Comparison of ENCODE assay signal across 22 cellular contexts in the genomic region with DNA sequence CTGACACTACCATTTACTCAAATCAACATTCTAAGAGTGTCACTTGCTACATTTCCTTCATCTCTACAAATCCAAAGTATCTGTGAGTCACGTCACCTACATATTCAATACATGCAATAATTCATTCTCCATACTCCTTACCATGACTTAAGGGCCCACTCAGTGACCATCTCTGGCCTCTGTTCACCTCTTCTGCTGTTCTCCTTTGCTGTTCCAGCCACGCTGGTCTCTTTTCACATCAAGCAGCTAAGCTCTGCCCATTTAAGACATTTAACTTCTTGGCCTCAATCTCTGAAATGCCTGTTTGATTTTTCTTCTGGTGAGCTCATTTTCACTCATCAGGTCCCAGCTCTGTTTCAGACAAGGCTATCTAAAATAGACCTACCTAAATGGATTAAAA. TPM values are rescaled to one million over a fixed set of nuclear protein-coding genes. Genes with fewer than 3 reads are reported as not detected.
DNase-seq lines count a peak whose midpoint lies in the region; ATAC-seq, FAIRE-seq and TF ChIP-seq lines count a peak whose summit lies in the region.
"Had no signal": no experiment of that assay in that cellular context is flagged by ENCODE, and none has a peak within 500 bp of the region (broad histone marks: within the 10 kb centered on the region; RNA-seq: fewer than 3 reads in every experiment).

No MANE protein-coding gene starts in this region.

- H2BK5ac ChIP-seq in H1 (ENCODE audit: low read depth, low read length): no peak overlapping the region

- TF ChIP-seq CTCF in A673 (conservative IDR thresholded peaks at IDR 0.05; ENCODE audit: low read depth, low read length): no peak
- no peak for TF ChIP-seq CTCF in CD4-positive, alpha-beta T cell (IDR thresholded peaks at IDR 0.05)
- no peak for TF ChIP-seq CTCF in H1 (IDR thresholded peaks at IDR 0.05; ENCODE audit: control extremely low read depth in 1 of 3, insufficient read depth in 1 of 3, low read depth in 1 of 3, low read length in 3 of 3)
- TF ChIP-seq CTCF in gastrocnemius medialis (IDR thresholded peaks at IDR 0.05 in 4 of 5, conservative IDR thresholded peaks at IDR 0.05 in 1 of 5): no peak
- TF ChIP-seq CTCF in mammary epithelial cell (conservative IDR thresholded peaks at IDR 0.05 in 1 of 2, IDR thresholded peaks at IDR 0.05 in 1 of 2; ENCODE audit: extremely low read depth in 1 of 2, insufficient read depth in 1 of 2, low read depth in 1 of 2, low read length in 2 of 2): no peak

- H2BK12ac ChIP-seq in H1 (ENCODE audit: low read depth, low read length): peak overlapping the region; percentile 50; the same call in 1 of the 2 replicates

- H3K4me1 ChIP-seq in A673 (ENCODE audit: insufficient read depth, low read length, poor library complexity, severe bottlenecking) (peaks cover 72% of the 10 kb centered on the region), H1 (replicated peaks in 1 of 4; ENCODE audit: control insufficient read depth in 3 of 4, insufficient read depth in 4 of 4, low read length in 3 of 4) (no peaks in the 10 kb centered on the region), gastrocnemius medialis (peaks cover 24 to 36% of the 10 kb centered on the region in 2 donors), mammary epithelial cell (ENCODE audit: insufficient read depth, low read length) (no peaks in the 10 kb centered on the region)
- H3K4me1 ChIP-seq in effector memory CD4-positive, alpha-beta T cell (ENCODE audit: control insufficient read depth, insufficient read depth, low read length, poor library complexity, severe bottlenecking): peaks cover 2% of the 10 kb centered on the region

- no peak for ATAC-seq in CD4-positive, alpha-beta T cell (ENCODE audit: poor library complexity)
- no peak for ATAC-seq in T-helper 17 cell
- ATAC-seq in gastrocnemius medialis: no peak
- ATAC-seq: A549 had no signal

- no peak overlapping the region for H3K18ac ChIP-seq in H1 (ENCODE audit: extremely low read depth, low read length)

- no peak overlapping the region for H3K4me3 Mint-ChIP-seq in CD4-positive, alpha-beta T cell
- H3K4me3 Mint-ChIP-seq in T-helper 17 cell: no peak overlapping the region
- H3K4me3 Mint-ChIP-seq: CD4-positive, alpha-beta memory T cell had no signal

- CTCF ChIA-PET in A673 (lab: Charles Lee) (no interaction called here), H1 (lab: Charles Lee; ENCODE audit: partially characterized antibody) (interaction anchor here (1.2 kb wide), 1 partner anchor 12 kb away, joined by 3 read pairs; no protein-coding TSS in a partner anchor), mammary epithelial cell (lab: Charles Lee; ENCODE audit: low non-redundant PET) (no interaction called here)
- CTCF ChIA-PET in CD4-positive, alpha-beta T cell (lab: Charles Lee): interaction anchor here (0.9 kb wide), 1 partner anchor 10 kb away, joined by 3 read pairs; a partner anchor contains a TSS

- H3K36me3 ChIP-seq in A673 (ENCODE audit: insufficient read depth, low read length, poor library complexity, severe bottlenecking) (peaks cover 3% of the 10 kb centered on the region), H1 (ENCODE audit: control insufficient read depth in 2 of 4, insufficient read depth in 4 of 4, low read length in 3 of 4) (peaks cover 0 to 5% (median 2%) of the 10 kb centered on the region in 4 experiments; a peak in 3 of 8 replicates), gastrocnemius medialis (peaks cover 0 to 16% of the 10 kb centered on the region in 2 donors), mammary epithelial cell (ENCODE audit: insufficient read depth, low read length) (peaks cover 5% of the 10 kb centered on the region)
- no peaks in the 10 kb centered on the region for H3K36me3 ChIP-seq in effector memory CD4-positive, alpha-beta T cell (ENCODE audit: control insufficient read depth, insufficient read depth, low read length)

- H3K14ac ChIP-seq in H1 (ENCODE audit: insufficient read length): no peak overlapping the region

- no peak for TF ChIP-seq EP300 in H1 (IDR thresholded peaks at IDR 0.05; ENCODE audit: borderline replicate concordance in 1 of 2, low read depth in 2 of 2, low read length in 2 of 2)

- H3K79me1 ChIP-seq in H1 (ENCODE audit: low read depth, low read length): no peaks in the 10 kb centered on the region

- H3K9ac ChIP-seq in H1 (replicated peaks in 1 of 4; ENCODE audit: extremely low read depth in 1 of 4, low read depth in 3 of 4, low read length in 3 of 4) (no peak overlapping the region), mammary epithelial cell (ENCODE audit: insufficient read depth, low read length) (no peak overlapping the region)

- dilution Hi-C loops in mammary epithelial cell (cut with HindIII; ENCODE audit: low sequenced_read_pairs): no loop called here

- no peak for TF ChIP-seq RAD21 in H1 (IDR thresholded peaks at IDR 0.05 in 1 of 2, conservative IDR thresholded peaks at IDR 0.05 in 1 of 2; ENCODE audit: low read depth in 2 of 2, low read length in 2 of 2)

- FAIRE-seq in H1 (lab: Jason Lieb, UNC): no peak
- FAIRE-seq: A549, GM18507, H54 had no signal

- intact Hi-C loops in A673 (cut with micrococcal nuclease; ENCODE audit: unreplicated experiment): no loop called here
- intact Hi-C loops in CD4-positive, alpha-beta T cell (cut with DNase I, micrococcal nuclease): no loop called here
- intact Hi-C loops in gastrocnemius medialis (cut with DNase I; ENCODE audit: low total_unique reads): no loop called here
- intact Hi-C loops in mammary epithelial cell (cut with micrococcal nuclease): no loop called here

- H2BK120ac ChIP-seq in H1 (replicated peaks; ENCODE audit: low read depth, low read length): no peak overlapping the region

- POLR2A ChIA-PET in A673 (lab: Charles Lee; ENCODE audit: low non-redundant PET): no interaction called here
- POLR2A ChIA-PET in CD4-positive, alpha-beta T cell (lab: Charles Lee): interaction anchor here (2.7 to 13.5 kb wide), 2 partner anchors 9 to 25 kb away, joined by 33 to 3030 read pairs; a partner anchor contains a TSS
- POLR2A ChIA-PET in H1 (lab: Charles Lee; ENCODE audit: partially characterized antibody): interaction anchor here (0.7 to 17.3 kb wide), 6 partner anchors 8 to 72 kb away, joined by 3 to 1244 read pairs (median 6); a partner anchor contains a TSS

- no peaks in the 10 kb centered on the region for H3K9me3 Mint-ChIP-seq in CD4-positive, alpha-beta T cell
- H3K9me3 Mint-ChIP-seq: CD4-positive, alpha-beta memory T cell; IgD-negative memory B cell had no signal

- H3K27me3 Mint-ChIP-seq in CD4-positive, alpha-beta T cell: no peaks in the 10 kb centered on the region
- no peaks in the 10 kb centered on the region for H3K27me3 Mint-ChIP-seq in T-helper 17 cell
- H3K27me3 Mint-ChIP-seq: CD4-positive, alpha-beta memory T cell; IgD-negative memory B cell had no signal

- no peak overlapping the region for H3K23ac ChIP-seq in H1 (ENCODE audit: insufficient read length)

- H2AFZ ChIP-seq in H1 (ENCODE audit: low read length) (no peak overlapping the region), mammary epithelial cell (ENCODE audit: low read depth, low read length) (no peak overlapping the region)

- H3K9me3 ChIP-seq in A673 (ENCODE audit: low read depth, low read length, poor library complexity, severe bottlenecking) (no peaks in the 10 kb centered on the region), T-helper 17 cell (ENCODE audit: control insufficient read depth, low read length, poor library complexity, severe bottlenecking) (no peaks in the 10 kb centered on the region), H1 (ENCODE audit: insufficient read depth in 2 of 2, low read depth in 1 of 2, low read length in 1 of 2) (no peaks in the 10 kb centered on the region), gastrocnemius medialis (no peaks in the 10 kb centered on the region), mammary epithelial cell (replicated peaks; ENCODE audit: insufficient read depth, low read length) (no peaks in the 10 kb centered on the region)
- H3K9me3 ChIP-seq in CD4-positive, alpha-beta T cell (ENCODE audit: control insufficient read depth, low read length): no peaks in the 10 kb centered on the region
- H3K9me3 ChIP-seq in effector memory CD4-positive, alpha-beta T cell (ENCODE audit: control insufficient read depth, low read length): no peaks in the 10 kb centered on the region
- H3K9me3 ChIP-seq: A549, Peyer's patch had no signal

- H3K23me2 ChIP-seq in H1 (ENCODE audit: low read depth, low read length): no peaks in the 10 kb centered on the region

- no peaks in the 10 kb centered on the region for H3K79me2 ChIP-seq in H1 (ENCODE audit: control insufficient read depth in 1 of 2, insufficient read depth in 2 of 2, low read length in 2 of 2)
- H3K79me2 ChIP-seq in mammary epithelial cell (ENCODE audit: insufficient read depth, low read length): peaks cover 12% of the 10 kb centered on the region

- H3K56ac ChIP-seq in H1 (replicated peaks; ENCODE audit: insufficient read length, low read depth, low read length): no peak overlapping the region

- H3K4me1 Mint-ChIP-seq in CD4-positive, alpha-beta T cell (ENCODE audit: low read depth): peaks cover 57% of the 10 kb centered on the region
- H3K4me1 Mint-ChIP-seq in T-helper 17 cell: peaks cover 30% of the 10 kb centered on the region

- H3K27me3 ChIP-seq in A673 (replicated peaks; ENCODE audit: insufficient read depth, low read depth, low read length, poor library complexity) (no peaks in the 10 kb centered on the region), H1 (replicated peaks in 1 of 4; ENCODE audit: control insufficient read depth in 3 of 4, extremely low read depth in 1 of 4, insufficient read depth in 3 of 4, low read length in 3 of 4) (no peaks in the 10 kb centered on the region), gastrocnemius medialis (no peaks in the 10 kb centered on the region), mammary epithelial cell (ENCODE audit: insufficient read depth, low read length) (no peaks in the 10 kb centered on the region)
- no peaks in the 10 kb centered on the region for H3K27me3 ChIP-seq in CD4-positive, alpha-beta T cell (ENCODE audit: control insufficient read depth, insufficient read depth, low read length)
- no peaks in the 10 kb centered on the region for H3K27me3 ChIP-seq in effector memory CD4-positive, alpha-beta T cell (replicated peaks; ENCODE audit: control insufficient read depth, insufficient read depth, low read length, poor library complexity, severe bottlenecking)
- H3K27me3 ChIP-seq: Peyer's patch had no signal

- no peak overlapping the region for H4K5ac ChIP-seq in H1 (ENCODE audit: insufficient read length, low read depth, low read length)

- WGBS in H1 (ENCODE audit: extremely low coverage in 1 of 2, insufficient coverage in 1 of 2, insufficient read length in 1 of 2, insufficient replicate concordance in 2 of 2, low coverage in 1 of 2, low lambda C conversion rate in 2 of 2, missing lambda C conversion rate in 1 of 2), 2 experiments: 79% methylated on average over 2 of the region's 2 CpGs; no CpG with 5 or more reads in 1 of the 2 experiments
- WGBS in mammary epithelial cell (ENCODE audit: low coverage, missing lambda C conversion rate): 75% methylated on average over 2 of the region's 2 CpGs

- no peak overlapping the region for H4K91ac ChIP-seq in H1 (replicated peaks; ENCODE audit: insufficient read length, low read length)

- in situ Hi-C loops in gastrocnemius medialis (cut with MboI; ENCODE audit: low sequenced_read_pairs in 4 of 4) (no loop called here), mammary epithelial cell (cut with MboI; ENCODE audit: low sequenced_read_pairs in 2 of 2) (no loop called here)

- H3K27ac ChIP-seq in A673 (ENCODE audit: low read depth, low read length, poor library complexity, severe bottlenecking) (peak overlapping the region; percentile 91), H1 (ENCODE audit: low read depth, low read length) (no peak overlapping the region), gastrocnemius medialis (no peak overlapping the region), mammary epithelial cell (ENCODE audit: insufficient read depth, low read depth, low read length) (no peak overlapping the region)
- no peak overlapping the region for H3K27ac ChIP-seq in CD4-positive, alpha-beta T cell (ENCODE audit: low read depth, low read length)
- no peak overlapping the region for H3K27ac ChIP-seq in effector memory CD4-positive, alpha-beta T cell (ENCODE audit: insufficient read depth, low read length, poor library complexity, severe bottlenecking)
- H3K27ac ChIP-seq: A549, Peyer's patch had no signal

- peaks cover 53% of the 10 kb centered on the region for H3K36me3 Mint-ChIP-seq in CD4-positive, alpha-beta T cell (ENCODE audit: low read depth)
- H3K36me3 Mint-ChIP-seq in T-helper 17 cell (ENCODE audit: low read depth): peaks cover 7% of the 10 kb centered on the region

- no peak overlapping the region for H3K4me3 ChIP-seq in A673 (ENCODE audit: low read depth, low read length, poor library complexity, severe bottlenecking)
- H3K4me3 ChIP-seq in H1 (ENCODE audit: extremely low read depth in 1 of 4, insufficient read depth in 2 of 4, low read depth in 3 of 4, low read length in 4 of 4): no peak overlapping the region
- H3K4me3 ChIP-seq in gastrocnemius medialis: no peak overlapping the region
- no peak overlapping the region for H3K4me3 ChIP-seq in mammary epithelial cell (replicated peaks in 1 of 3; ENCODE audit: insufficient read depth in 1 of 3, low read depth in 2 of 3, low read length in 3 of 3)
- no peak overlapping the region for H3K4me3 ChIP-seq in effector memory CD4-positive, alpha-beta T cell (ENCODE audit: insufficient read depth, low read depth, low read length, poor library complexity, severe bottlenecking)
- H3K4me3 ChIP-seq: A549, Peyer's patch had no signal

- H3K4me2 ChIP-seq in H1 (ENCODE audit: insufficient read depth in 1 of 2, low read depth in 2 of 2, low read length in 2 of 2) (no peak overlapping the region), mammary epithelial cell (ENCODE audit: insufficient read depth, low read depth, low read length) (no peak overlapping the region)
- H3K4me2 ChIP-seq: A549 had no signal

- H3K27ac Mint-ChIP-seq in CD4-positive, alpha-beta T cell: peak overlapping the region; percentile 0
- H3K27ac Mint-ChIP-seq in T-helper 17 cell: peak overlapping the region; percentile 79

- no peak overlapping the region for H4K8ac ChIP-seq in H1 (ENCODE audit: extremely low read depth, insufficient read depth, low read length)

- H2BK15ac ChIP-seq in H1 (ENCODE audit: low read length): no peak overlapping the region

- H2AK5ac ChIP-seq in H1 (ENCODE audit: low read depth, low read length): no peak overlapping the region

- DNase-seq in A673 (ENCODE audit: low spot score) (no peak), T-helper 17 cell (no peak), H1 (ENCODE audit: low read depth in 1 of 2, low spot score in 2 of 2) (no peak), gastrocnemius medialis (no peak), mammary epithelial cell (no peak), SKM-1 (lab: John Stamatoyannopoulos, UW; ENCODE audit: unreplicated experiment) (no peak)
- DNase-seq in CD4-positive, alpha-beta T cell: no peak
- DNase-seq in effector memory CD4-positive, alpha-beta T cell: no peak
- DNase-seq: CD4-positive, alpha-beta memory T cell; DMS153; Karpas-422; MV-4-11; NCI-H1105 treated with DMSO at 0.1 percent for 48 hours; NCI-H2029 treated with DMSO at 0.1 percent for 48 hours; NCI-H226; NCI-H524 treated with DMSO at 0.1 percent for 48 hours; NCI-H82; Peyer's patch had no signal

- no peak for TF ChIP-seq POLR2A in H1 (IDR thresholded peaks at IDR 0.05; ENCODE audit: control extremely low read depth in 1 of 2, low read depth in 2 of 2, low read length in 2 of 2)
- TF ChIP-seq POLR2A in gastrocnemius medialis (IDR thresholded peaks at IDR 0.05): no peak

- no peak overlapping the region for H3K4ac ChIP-seq in H1 (replicated peaks; ENCODE audit: insufficient read length, low read depth, low read length)

- H2BK20ac ChIP-seq in H1 (ENCODE audit: low read length): no peak overlapping the region

- H4K20me1 ChIP-seq in H1 (replicated peaks in 1 of 2; ENCODE audit: control insufficient read depth in 1 of 2, insufficient read depth in 2 of 2, low read length in 2 of 2) (no peaks in the 10 kb centered on the region), mammary epithelial cell (ENCODE audit: insufficient read depth, low read length) (no peaks in the 10 kb centered on the region)

- BruUV-seq in A673 (replicated peaks; lab: Mats Ljungman, UMichigan): no TSS peak
- BruUV-seq in mammary epithelial cell (replicated peaks; lab: Mats Ljungman, UMichigan): no TSS peak

RNA-seq across cellular contexts. Expression of a gene that starts 46.5 kb away (rescaled TPM):
- total RNA-seq in A673 (2021) (7.8 and 11.5 TPM in 2 replicates), T-helper 17 cell (1 to 10 TPM; 1.2 to 2.4 TPM), gastrocnemius medialis (1 to 10 TPM in 3 of 4 donors, under 1 TPM in 1; 0.10 to 2.0 (median 1.6) TPM), mammary epithelial cell (1 to 10 TPM; 9.0 to 9.5 TPM)
- under 1 TPM; 0.08 to 0.28 TPM for total RNA-seq in CD4-positive, alpha-beta T cell
- total RNA-seq in H1 (2021; fragmentation: NEBNext Ultra II Directional; extraction: Animal tissue kit (Norgen Biotek cat#: 25700)): 1.6 and 2.0 TPM in 2 replicates
- polyA plus RNA-seq in H1 (2011; rRNA removed) (0.80 and 1.6 TPM in 2 replicates), mammary epithelial cell (17.2 TPM)
- 2.0 TPM for polyA plus RNA-seq in H1 (2011; cell fraction: cytosol; rRNA removed)
- polyA plus RNA-seq in H1 (2011; cell fraction: nucleus; rRNA removed): 2.1 TPM
- polyA plus RNA-seq in H1 (2012, experiment 1 of 2): 1.9 to 3.3 TPM (median 2.0 TPM) in 4 replicates
- polyA plus RNA-seq in H1 (2012, experiment 2 of 2): 0.33 TPM
- polyA plus RNA-seq in H1 (2013, experiment 1 of 2): 0.95 TPM
- polyA plus RNA-seq in H1 (2013, experiment 2 of 2): 1.4 TPM
- polyA minus RNA-seq in H1 (2011; rRNA and poly(A)+ RNA removed): 3.2 and 3.4 TPM in 2 replicates
- polyA minus RNA-seq in H1 (2011; cell fraction: cytosol; rRNA and poly(A)+ RNA removed): 1.5 TPM
- polyA minus RNA-seq in H1 (2011; cell fraction: nucleus; rRNA and poly(A)+ RNA removed): 3.6 TPM
- polyA minus RNA-seq in mammary epithelial cell: 32.7 TPM

Comparison
In these comparisons a context has a peak if more than half of its experiments do, and no peak if none do; other contexts are left out.
1. CTCF ChIA-PET loops: an anchor here in CD4-positive, alpha-beta T cell (0.9 kb wide) and H1 (1.2 kb wide); none called in A673 and mammary epithelial cell.